Comparison of ENCODE assay signal across 1 cellular context in genomic region chr3:140250010-140250825, GRCh38.
TF ChIP-seq lines count a peak whose summit lies in the region.

No MANE protein-coding gene starts in this region.

TF ChIP-seq in H1, 55 proteins besides CTCF, POLR2A, EP300 and RAD21 (continued from another document):
- TF ChIP-seq JUN (IDR thresholded peaks at IDR 0.05; ENCODE audit: low read depth, low read length) (no peak), KDM1A (IDR thresholded peaks at IDR 0.05; ENCODE audit: borderline replicate concordance, low read length) (no peak), TEAD4 (IDR thresholded peaks at IDR 0.05; ENCODE audit: low read depth, low read length) (no peak)
TF ChIP-seq in H1: peak in this region for 0.
